In genomic region chr22:18001040-18001893, GRCh38 we compare ENCODE assay signal across 8 cellular contexts. TPM values are rescaled to one million over a fixed set of nuclear protein-coding genes. Genes with fewer than 3 reads are reported as not detected.
DNase-seq lines count a peak whose midpoint lies in the region; ATAC-seq, FAIRE-seq and TF ChIP-seq lines count a peak whose summit lies in the region.

No MANE protein-coding gene starts in this region.

- H3K4ac ChIP-seq in IMR-90 (ENCODE audit: low read depth, low read length) = peak overlapping the region; percentile 100

- TF ChIP-seq POLR2A in IMR-90 (IDR thresholded peaks at IDR 0.05; ENCODE audit: low read depth, low read length) = peak; percentile 81

- H3K14ac ChIP-seq in IMR-90 (replicated peaks; ENCODE audit: low read depth, low read length) = peak overlapping the region; percentile 100

- peaks cover 52% of the 10 kb centered on the region for H3K4me1 Mint-ChIP-seq in memory B cell

- H3K23ac ChIP-seq in IMR-90 (ENCODE audit: low read depth, low read length) = peak overlapping the region; percentile 100

- peaks cover 20 to 27% of the 10 kb centered on the region in 2 experiments for H3K79me1 ChIP-seq in IMR-90 (ENCODE audit: low read depth in 1 of 2, low read length in 2 of 2)

- ATAC-seq in IMR-90 (ENCODE audit: low read depth) (peak; percentile 96), memory B cell (ENCODE audit: low read depth) (peak; percentile 53), HG03108 (IDR thresholded peaks at IDR 0.05; ENCODE audit: unreplicated experiment) (no peak)

- no peaks in the 10 kb centered on the region for H3K27me3 ChIP-seq in IMR-90 (ENCODE audit: control insufficient read depth, insufficient read depth, low read length)
- no peaks in the 10 kb centered on the region for H3K27me3 ChIP-seq in OCI-LY1 (ENCODE audit: insufficient read depth, low read length)

- intact Hi-C loops in IMR-90 (cut with micrococcal nuclease) = loop anchor here (1.0 to 2.0 kb wide), 2 partner anchors 75 to 90 kb away; no protein-coding TSS in a partner anchor

- H3K9me3 ChIP-seq in IMR-90 (ENCODE audit: control insufficient read depth, insufficient read depth, low read length) = no peaks in the 10 kb centered on the region
- no peaks in the 10 kb centered on the region for H3K9me3 ChIP-seq in OCI-LY1 (ENCODE audit: low read length)

- H2BK120ac ChIP-seq in IMR-90 (ENCODE audit: low read depth, low read length) = peak overlapping the region; percentile 100

- H3K9me1 ChIP-seq in IMR-90 (ENCODE audit: insufficient read depth, low read length) = peaks cover 3% of the 10 kb centered on the region; the same call in 1 of the 2 replicates

- H3K9me2 ChIP-seq in OCI-LY1 (ENCODE audit: low read depth, low read length) = no peaks in the 10 kb centered on the region

- dilution Hi-C loops in IMR-90 (cut with HindIII; ENCODE audit: low sequenced_read_pairs, unreplicated experiment) = no loop called here

- H4K91ac ChIP-seq in IMR-90 (ENCODE audit: insufficient read depth, low read depth, low read length) = peak overlapping the region; percentile 98

- H3K4me3 ChIP-seq in IMR-90 (ENCODE audit: insufficient read depth, low read depth, low read length) (peak overlapping the region; percentile 86), OCI-LY1 (ENCODE audit: low read depth, low read length, poor library complexity, severe bottlenecking) (peak overlapping the region; percentile 69)

- H3K27ac Mint-ChIP-seq in memory B cell = peak overlapping the region; percentile 94

- DNase-seq in GDM1 (lab: John Stamatoyannopoulos, UW) (peak; percentile 92), IMR-90 (peak; percentile 99), activated T-cell treated with anti-CD3 and anti-CD28 coated beads for 24 hours (ENCODE audit: low read depth) (peak; percentile 66), memory B cell (ENCODE audit: low spot score in 2 of 2) (peak; percentile 74 to 77)
- DNase-seq in stimulated activated CD4-positive, alpha-beta T cell treated with anti-CD3 and anti-CD28 coated beads, TNF-alpha, amount 100 ng/mL, for 4 hours (ENCODE audit: low read depth in 3 of 3) = peak in 2 of 3 experiments; percentile 33 to 54

- H3K36me3 Mint-ChIP-seq in memory B cell = no peaks in the 10 kb centered on the region

- in situ Hi-C loops in IMR-90 (cut with MboI; ENCODE audit: low sequenced_read_pairs) = no loop called here

- H3K9ac ChIP-seq in IMR-90 (ENCODE audit: low read depth, low read length) (peak overlapping the region; percentile 94), OCI-LY1 (ENCODE audit: low read length) (peak overlapping the region; percentile 69)

- H4K5ac ChIP-seq in IMR-90 (ENCODE audit: low read depth, low read length) = peak overlapping the region; percentile 98

- H4K8ac ChIP-seq in IMR-90 (ENCODE audit: low read depth in 2 of 2, low read length in 2 of 2) = peak overlapping the region; percentile 76 to 97

- 1% methylated on average over 66 of the region's 96 CpGs; no CpG with 5 or more reads in 1 of the 2 experiments for WGBS in IMR-90 (ENCODE audit: extremely low coverage in 2 of 2, insufficient read length in 1 of 2), 2 experiments

- peak overlapping the region; percentile 99 for H3K18ac ChIP-seq in IMR-90 (ENCODE audit: low read depth, low read length)

- H3K36me3 ChIP-seq in IMR-90 (ENCODE audit: control insufficient read depth, insufficient read depth, low read length) (no peaks in the 10 kb centered on the region), OCI-LY1 (ENCODE audit: insufficient read depth, low read length) (no peaks in the 10 kb centered on the region)

- H3K79me2 ChIP-seq in OCI-LY1 (ENCODE audit: insufficient read depth, low read length) = peaks cover 14% of the 10 kb centered on the region

- H3K4me3 Mint-ChIP-seq in memory B cell = peak overlapping the region; percentile 97

- H2AK5ac ChIP-seq in IMR-90 (ENCODE audit: low read depth, low read length) = peak overlapping the region; percentile 91; the same call in 1 of the 2 replicates

- peak overlapping the region; percentile 64; the same call in 1 of the 3 replicates for H2BK15ac ChIP-seq in IMR-90 (ENCODE audit: low read depth, low read length)

- no peaks in the 10 kb centered on the region for H3K9me3 Mint-ChIP-seq in memory B cell

- H3K56ac ChIP-seq in IMR-90 (ENCODE audit: extremely low read depth, insufficient read depth, low read length) = peak overlapping the region; percentile 97

- TF ChIP-seq RAD21 in IMR-90 (IDR thresholded peaks at IDR 0.05; ENCODE audit: low read length) = peak; percentile 72

- no TSS peak for BruUV-seq in IMR-90 (replicated peaks; lab: Mats Ljungman, UMichigan)

- no peaks in the 10 kb centered on the region for H3K27me3 Mint-ChIP-seq in memory B cell

- peak; percentile 89 for FAIRE-seq in endometrium (lab: Jason Lieb, UNC)

- H4K20me1 ChIP-seq in IMR-90 (ENCODE audit: insufficient read depth, low read length) = peaks cover 26% of the 10 kb centered on the region
- H4K20me1 ChIP-seq in OCI-LY1 (ENCODE audit: insufficient read depth, low read length) = no peaks in the 10 kb centered on the region

- H2BK5ac ChIP-seq in IMR-90 (ENCODE audit: low read depth, low read length, poor library complexity, severe bottlenecking) = peak overlapping the region; percentile 97

- H2AFZ ChIP-seq in IMR-90 (replicated peaks; ENCODE audit: low read length, poor library complexity) (peak overlapping the region; percentile 100), OCI-LY1 (ENCODE audit: low read length) (no peak overlapping the region)

- H3K27ac ChIP-seq in IMR-90 (ENCODE audit: insufficient read depth, low read length) = peak overlapping the region; percentile 97
- peak overlapping the region; percentile 72 for H3K27ac ChIP-seq in OCI-LY1 (ENCODE audit: low read depth, low read length, poor library complexity, severe bottlenecking)

- CTCF ChIA-PET in IMR-90 (lab: Yijun Ruan, JAX) = interaction anchor here (2.6 kb wide), 1 partner anchor 75 kb away, joined by 14 read pairs; no protein-coding TSS in a partner anchor

- POLR2A ChIA-PET in IMR-90 (lab: Charles Lee; ENCODE audit: unreplicated experiment) = no interaction called here

- peak overlapping the region; percentile 98 for H2AK9ac ChIP-seq in IMR-90 (replicated peaks; ENCODE audit: low read depth, low read length, poor library complexity)

- peak overlapping the region; percentile 95; the same call in 1 of the 2 replicates for H2BK20ac ChIP-seq in IMR-90 (ENCODE audit: low read depth, low read length)

- H3K4me2 ChIP-seq in IMR-90 (ENCODE audit: low read depth, low read length) (peak overlapping the region; percentile 77), OCI-LY1 (ENCODE audit: low read length) (peak overlapping the region; percentile 65)

- TF ChIP-seq CTCF in IMR-90 (conservative IDR thresholded peaks at IDR 0.05; ENCODE audit: low read depth, low read length) (peak; percentile 73), OCI-LY1 (IDR thresholded peaks at IDR 0.05; ENCODE audit: low read length) (peak; percentile 41)

- no peaks in the 10 kb centered on the region; the same call in 1 of the 2 replicates for H3F3A ChIP-seq in OCI-LY1 (ENCODE audit: insufficient read depth, low read length)

- H3K4me1 ChIP-seq in IMR-90 (ENCODE audit: control insufficient read depth, insufficient read depth, low read length) (peaks cover 9% of the 10 kb centered on the region), OCI-LY1 (ENCODE audit: insufficient read depth, low read length, severe bottlenecking) (peaks cover 55% of the 10 kb centered on the region)

TF ChIP-seq in IMR-90, 13 proteins besides CTCF, POLR2A, EP300 and RAD21:
- TF ChIP-seq SMC3 (IDR thresholded peaks at IDR 0.05; ENCODE audit: low read depth, low read length) (peak; percentile 58), BHLHE40 (IDR thresholded peaks at IDR 0.05; ENCODE audit: low read depth, low read length) (peak; percentile 97), CHD1 (IDR thresholded peaks at IDR 0.05; ENCODE audit: low read depth, low read length) (peak; percentile 7; the same call in 1 of the 2 replicates), MXI1 (IDR thresholded peaks at IDR 0.05; ENCODE audit: borderline replicate concordance, low read depth, low read length) (peak; percentile 51; the same call in 1 of the 2 replicates), RFX5 (IDR thresholded peaks at IDR 0.05; ENCODE audit: low read depth, low read length) (no peak), USF2 (IDR thresholded peaks at IDR 0.05; ENCODE audit: low read depth, low read length) (no peak), MAZ (IDR thresholded peaks at IDR 0.05; ENCODE audit: borderline replicate concordance, low read depth, low read length) (peak; percentile 40; the same call in 1 of the 2 replicates)

RNA-seq across cellular contexts. Expression of gene MICAL3, which starts 23.1 kb away (rescaled TPM):
- total RNA-seq in IMR-90 (2012; rRNA removed) = 16.1 and 17.6 TPM in 2 replicates
- 26.8 and 30.0 TPM in 2 replicates for polyA plus RNA-seq in IMR-90 (2012; rRNA removed)
- 10.9 and 13.3 TPM in 2 replicates for polyA plus RNA-seq in IMR-90 (2012; cell fraction: cytosol; rRNA removed)
- 92.0 and 112 TPM in 2 replicates for polyA plus RNA-seq in IMR-90 (2012; cell fraction: nucleus; rRNA removed; ENCODE audit: low replicate concordance)

Comparison
In these comparisons a context has a peak if more than half of its experiments do, and no peak if none do; other contexts are left out.
1. DNase-seq: peak in every context shown above with its lines; median percentile 99 in IMR-90; 92 in GDM1; 76 in memory B cell; 66 in activated T-cell treated with anti-CD3 and anti-CD28 coated beads for 24 hours; 44 in stimulated activated CD4-positive, alpha-beta T cell treated with anti-CD3 and anti-CD28 coated beads, TNF-alpha, amount 100 ng/mL, for 4 hours.